Comparison of ENCODE assay signal across 14 cellular contexts in genomic region chr17:61404702-61405046, GRCh38. TPM values are rescaled to one million over a fixed set of nuclear protein-coding genes. Genes with fewer than 3 reads are reported as not detected.
DNase-seq lines count a peak whose midpoint lies in the region; ATAC-seq, FAIRE-seq and TF ChIP-seq lines count a peak whose summit lies in the region.
"Had no signal": no experiment of that assay in that cellular context is flagged by ENCODE, and none has a peak within 500 bp of the region (broad histone marks: within the 10 kb centered on the region; RNA-seq: fewer than 3 reads in every experiment).

No MANE protein-coding gene starts in this region.

- TF ChIP-seq CTCF in activated B cell treated with CpG ODN at 0.5 μM for 24 hours (IDR thresholded peaks at IDR 0.05) (no peak), smooth muscle cell (IDR thresholded peaks at IDR 0.05; ENCODE audit: borderline replicate concordance, insufficient read depth, poor library complexity, severe bottlenecking) (no peak)

- peaks cover 51% of the 10 kb centered on the region for H3K4me1 Mint-ChIP-seq in activated B cell treated with CpG ODN at 0.5 μM for 24 hours

- CTCF ChIA-PET in activated B cell treated with CpG ODN at 0.5 μM for 24 hours (lab: Charles Lee), result no interaction called here

- H3K9ac ChIP-seq in iPS-18a (ENCODE audit: low read length), result no peak overlapping the region
- H3K9ac ChIP-seq in smooth muscle cell (ENCODE audit: low read depth), result no peak overlapping the region

- H3K36me3 Mint-ChIP-seq in activated B cell treated with CpG ODN at 0.5 μM for 24 hours (ENCODE audit: low read depth), result no peaks in the 10 kb centered on the region

- no peaks in the 10 kb centered on the region for H3K36me3 ChIP-seq in iPS-18a (ENCODE audit: control insufficient read depth, low read depth, low read length)
- no peaks in the 10 kb centered on the region for H3K36me3 ChIP-seq in smooth muscle cell (ENCODE audit: low read depth)

- H3K27me3 ChIP-seq in iPS-18a (ENCODE audit: control insufficient read depth, insufficient read depth, low read length) (peaks cover 98% of the 10 kb centered on the region), smooth muscle cell (ENCODE audit: low read depth) (peaks cover 43% of the 10 kb centered on the region)
- H3K27me3 ChIP-seq: SJCRH30 had no signal

- H3K27me3 Mint-ChIP-seq in activated B cell treated with CpG ODN at 0.5 μM for 24 hours, result peaks cover 57% of the 10 kb centered on the region

- H3K4me3 Mint-ChIP-seq in activated B cell treated with CpG ODN at 0.5 μM for 24 hours, result peak overlapping the region; percentile 41

- H3K79me2 ChIP-seq in smooth muscle cell (ENCODE audit: low read depth), result peaks cover 68% of the 10 kb centered on the region

- 27% methylated on average over 19 of the region's 29 CpGs for WGBS in smooth muscle cell (ENCODE audit: low lambda C conversion rate)

- POLR2A ChIA-PET in activated B cell treated with CpG ODN at 0.5 μM for 24 hours (lab: Charles Lee), result no interaction called here

- no peaks in the 10 kb centered on the region for H3K9me3 Mint-ChIP-seq in activated B cell treated with CpG ODN at 0.5 μM for 24 hours

- FAIRE-seq in GM12891 (lab: Jason Lieb, UNC), result no peak
- FAIRE-seq: endothelial cell of umbilical vein had no signal

- TF ChIP-seq POLR2A in GM12891 (IDR thresholded peaks at IDR 0.05; ENCODE audit: low read depth, low read length), result no peak

- ATAC-seq in activated B cell treated with CpG ODN at 0.5 μM for 24 hours (ENCODE audit: low read depth), result no peak
- no peak for ATAC-seq in GM21390 (IDR thresholded peaks at IDR 0.05; ENCODE audit: unreplicated experiment)
- ATAC-seq in HG03108 (IDR thresholded peaks at IDR 0.05; ENCODE audit: unreplicated experiment), result no peak
- ATAC-seq in GM18517 (IDR thresholded peaks at IDR 0.05; ENCODE audit: unreplicated experiment), result no peak

- H3K4me1 ChIP-seq in iPS-18a (ENCODE audit: control insufficient read depth, low read depth, low read length) (no peaks in the 10 kb centered on the region), smooth muscle cell (ENCODE audit: low read depth) (peaks cover 32% of the 10 kb centered on the region)

- H3K27ac ChIP-seq in iPS-18a (ENCODE audit: low read length) (no peak overlapping the region), smooth muscle cell (ENCODE audit: low read depth) (no peak overlapping the region)
- H3K27ac ChIP-seq: SJCRH30 had no signal

- no peaks in the 10 kb centered on the region for H3K9me3 ChIP-seq in iPS-18a (ENCODE audit: control insufficient read depth, low read depth, low read length)
- H3K9me3 ChIP-seq in smooth muscle cell (replicated peaks; ENCODE audit: low read depth), result no peaks in the 10 kb centered on the region
- H3K9me3 ChIP-seq: SJCRH30 had no signal

- peaks cover 83% of the 10 kb centered on the region for H4K20me1 ChIP-seq in smooth muscle cell (ENCODE audit: low read depth)

- no peak overlapping the region for H2AFZ ChIP-seq in smooth muscle cell (ENCODE audit: low read depth)

- intact Hi-C loops in activated B cell treated with CpG ODN at 0.5 μM for 24 hours (cut with micrococcal nuclease), result loop anchor here (10.0 kb wide), 1 partner anchor 260 kb away; no protein-coding TSS in a partner anchor

- H3K4me2 ChIP-seq in smooth muscle cell, result peak overlapping the region; percentile 97

- H3K4me3 ChIP-seq in iPS-18a (ENCODE audit: low read length), result peak overlapping the region; percentile 24
- peak overlapping the region; percentile 77 for H3K4me3 ChIP-seq in smooth muscle cell
- H3K4me3 ChIP-seq: SJCRH30 had no signal

- no peak overlapping the region for H3K27ac Mint-ChIP-seq in activated B cell treated with CpG ODN at 0.5 μM for 24 hours

- H3F3A ChIP-seq in smooth muscle cell (ENCODE audit: low read depth), result peaks cover 8% of the 10 kb centered on the region

- DNase-seq in GM12891 (ENCODE audit: insufficient read length, low spot score) (peak; percentile 16), activated B cell treated with CpG ODN at 0.5 μM for 24 hours (no peak), smooth muscle cell (lab: John Stamatoyannopoulos, UW; ENCODE audit: unreplicated experiment) (no peak), SIG-M5 (lab: John Stamatoyannopoulos, UW) (no peak)
- DNase-seq: DND-41, Kasumi-1, NCI-H446 treated with DMSO at 0.1 percent for 48 hours, SJCRH30 had no signal

TF ChIP-seq in GM12891, 5 proteins besides CTCF, POLR2A, EP300 and RAD21:
- no peak for TF ChIP-seq SPI1 (IDR thresholded peaks at IDR 0.05; ENCODE audit: low read depth, low read length)
- no peak for TF ChIP-seq POU2F2 (IDR thresholded peaks at IDR 0.05; ENCODE audit: low read depth, low read length)
- no peak for TF ChIP-seq TAF1 (IDR thresholded peaks at IDR 0.05; ENCODE audit: low read depth, low read length)
- TF ChIP-seq POLR2AphosphoS5 (IDR thresholded peaks at IDR 0.05; ENCODE audit: low read depth, low read length), result no peak
- TF ChIP-seq PAX5 (IDR thresholded peaks at IDR 0.05; ENCODE audit: insufficient read depth, low read length, severe bottlenecking), result no peak

RNA-seq across cellular contexts. Expression of gene TBX2, which starts 5.0 kb away (rescaled TPM):
- polyA plus RNA-seq in GM12891 (2012; ENCODE audit: low read depth, missing spikeins), result 0.01 TPM
- not detected in 2 replicates for total RNA-seq in activated B cell treated with CpG ODN at 0.5 μM for 24 hours
- 40.0 and 46.7 TPM in 2 replicates for total RNA-seq in smooth muscle cell
- polyA plus RNA-seq in smooth muscle cell, result 96.5 and 146 TPM in 2 replicates
- total RNA-seq: endothelial cell of umbilical vein, pulmonary artery endothelial cell had no signal
- polyA plus RNA-seq: endothelial cell of umbilical vein had no signal

RNA-seq across cellular contexts. Expression of gene TBX4, which starts 47.5 kb away (rescaled TPM):
- polyA plus RNA-seq in GM12891 (2012; ENCODE audit: low read depth, missing spikeins), result not detected
- not detected in 2 replicates for total RNA-seq in activated B cell treated with CpG ODN at 0.5 μM for 24 hours
- 14.1 and 15.4 TPM in 2 replicates for total RNA-seq in smooth muscle cell
- polyA plus RNA-seq in smooth muscle cell, result 14.6 and 22.7 TPM in 2 replicates
- total RNA-seq: endothelial cell of umbilical vein, pulmonary artery endothelial cell had no signal
- polyA plus RNA-seq: endothelial cell of umbilical vein had no signal

Comparison
In these comparisons a context has a peak if more than half of its experiments do, and no peak if none do; other contexts are left out.
1. RNA of gene TBX2, which starts 5.0 kb away (total RNA-seq): 40.0 to 46.7 TPM in smooth muscle cell; not detected in activated B cell treated with CpG ODN at 0.5 μM for 24 hours; every median in the first group is over 10 times any median in the second.
2. RNA of gene TBX4, which starts 47.5 kb away (total RNA-seq): 14.1 to 15.4 TPM in smooth muscle cell; not detected in activated B cell treated with CpG ODN at 0.5 μM for 24 hours; every median in the first group is over 10 times any median in the second.